Comparison of ENCODE assay signal across 19 cellular contexts in the genomic region with DNA sequence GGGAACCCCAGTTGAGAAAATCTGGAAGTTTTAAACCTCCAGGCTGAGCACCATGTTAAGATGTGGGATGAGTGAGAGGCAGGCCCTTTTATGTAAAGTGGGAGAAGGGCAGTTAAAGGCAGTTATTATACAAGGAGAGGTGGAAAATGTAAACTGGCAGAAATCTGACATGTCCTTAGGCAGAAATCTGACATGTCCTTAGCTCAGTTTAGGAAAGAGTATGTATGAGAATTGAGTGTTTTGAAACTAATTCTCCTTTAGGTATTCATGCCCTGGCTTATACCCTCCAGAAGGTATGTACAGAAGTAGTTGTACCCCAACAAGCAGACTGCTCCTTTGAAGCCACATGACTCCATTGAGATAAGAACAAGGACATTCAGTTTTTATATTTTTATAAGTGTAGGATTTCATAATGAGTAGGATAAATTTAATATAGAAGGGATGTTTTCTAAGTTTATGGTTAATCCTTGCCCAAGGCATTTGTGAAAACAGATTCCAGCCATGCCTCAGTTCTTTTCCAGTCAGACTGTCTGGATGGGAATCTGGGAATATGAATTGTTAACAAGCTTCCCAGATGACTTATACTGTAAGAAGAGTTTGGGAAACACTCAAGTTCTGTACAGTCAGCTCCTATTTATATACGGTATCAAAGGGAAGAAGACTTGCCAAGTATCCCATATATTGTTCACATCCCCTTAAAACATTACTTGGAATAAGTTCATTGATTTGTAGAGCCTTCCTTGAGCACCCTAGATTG.
DNase-seq lines count a peak whose midpoint lies in the region; ATAC-seq, FAIRE-seq and TF ChIP-seq lines count a peak whose summit lies in the region.
"Had no signal": no experiment of that assay in that cellular context is flagged by ENCODE, and none has a peak within 500 bp of the region (broad histone marks: within the 10 kb centered on the region; RNA-seq: fewer than 3 reads in every experiment).

No MANE protein-coding gene starts in this region.

- no peaks in the 10 kb centered on the region for H3K9me3 Mint-ChIP-seq in CD4-positive, CD25-positive, alpha-beta regulatory T cell
- H3K9me3 Mint-ChIP-seq in chondrocyte (ENCODE audit: low read depth): no peaks in the 10 kb centered on the region
- H3K9me3 Mint-ChIP-seq: activated CD4-positive, alpha-beta memory T cell treated with anti-CD3 and anti-CD28 coated beads, Interleukin-2, amount 10 ng/mL, durations not matched to agents 7 days and 5 days; activated T-helper 2 cell treated with anti-CD3 and anti-CD28 coated beads, Interferon-gamma antibody, Interleukin-2, Interleukin-4, amounts not matched to agents 10 μg/mL and 5 μg/mL and 100 μg/mL, durations not matched to agents 14 hours and 24 hours and 36 hours had no signal

- peaks cover 0 to 8% (median 6%) of the 10 kb centered on the region in 4 donors for H3K4me1 Mint-ChIP-seq in CD4-positive, CD25-positive, alpha-beta regulatory T cell
- H3K4me1 Mint-ChIP-seq in chondrocyte (ENCODE audit: low read depth): peaks cover 47% of the 10 kb centered on the region

- H3K4me2 ChIP-seq in GM23248 (ENCODE audit: unreplicated experiment) (peak overlapping the region; percentile 32), osteoblast (ENCODE audit: insufficient read depth, low read length) (peak overlapping the region; percentile 28)

- peaks cover 48% of the 10 kb centered on the region for H3K36me3 ChIP-seq in CD4-positive, CD25-positive, alpha-beta regulatory T cell (ENCODE audit: control insufficient read depth, insufficient read depth, low read length)
- no peaks in the 10 kb centered on the region; the same call in 1 of the 2 replicates for H3K36me3 ChIP-seq in GM23248 (ENCODE audit: low read depth)
- peaks cover 5% of the 10 kb centered on the region for H3K36me3 ChIP-seq in osteoblast (ENCODE audit: insufficient read depth, low read length)

- H3F3A ChIP-seq in GM23248 (ENCODE audit: insufficient read depth): peaks cover 23% of the 10 kb centered on the region

- H3K4me3 ChIP-seq in CD4-positive, CD25-positive, alpha-beta regulatory T cell (ENCODE audit: low read depth, low read length): no peak overlapping the region
- H3K4me3 ChIP-seq in GM23248 (no peak overlapping the region), osteoblast (ENCODE audit: insufficient read depth, low read length) (no peak overlapping the region)

- H3K4me3 Mint-ChIP-seq in CD4-positive, CD25-positive, alpha-beta regulatory T cell: no peak overlapping the region
- H3K4me3 Mint-ChIP-seq in chondrocyte (ENCODE audit: unreplicated experiment): no peak overlapping the region
- H3K4me3 Mint-ChIP-seq: activated CD4-positive, alpha-beta memory T cell treated with anti-CD3 and anti-CD28 coated beads, Interleukin-2, amount 10 ng/mL, durations not matched to agents 7 days and 5 days had no signal

- H2AFZ ChIP-seq in GM23248: no peak overlapping the region
- H2AFZ ChIP-seq in osteoblast (ENCODE audit: low read length): no peak overlapping the region

- H3K27ac ChIP-seq in CD4-positive, CD25-positive, alpha-beta regulatory T cell (ENCODE audit: insufficient read depth, low read length, poor library complexity, severe bottlenecking): no peak overlapping the region
- H3K27ac ChIP-seq in GM23248: peak overlapping the region; percentile 79
- H3K27ac ChIP-seq in osteoblast (ENCODE audit: low read depth, low read length): peak overlapping the region; percentile 96
- H3K27ac ChIP-seq: C4-2B had no signal

- ATAC-seq in CD4-positive, CD25-positive, alpha-beta regulatory T cell (ENCODE audit: low read depth in 2 of 2): no peak
- ATAC-seq: sciatic nerve had no signal

- in situ Hi-C loops in GM23248 (cut with MboI): no loop called here

- no peaks in the 10 kb centered on the region for H3K27me3 ChIP-seq in CD4-positive, CD25-positive, alpha-beta regulatory T cell (ENCODE audit: control insufficient read depth, insufficient read depth, low read length)
- H3K27me3 ChIP-seq in GM23248 (replicated peaks; ENCODE audit: insufficient read depth) (no peaks in the 10 kb centered on the region), osteoblast (ENCODE audit: insufficient read depth, low read length) (no peaks in the 10 kb centered on the region)

- no peaks in the 10 kb centered on the region for H3K9me3 ChIP-seq in CD4-positive, CD25-positive, alpha-beta regulatory T cell (ENCODE audit: control insufficient read depth in 2 of 2, low read length in 2 of 2)
- H3K9me3 ChIP-seq in GM23248 (ENCODE audit: low read depth) (no peaks in the 10 kb centered on the region), osteoblast (ENCODE audit: low read depth, low read length) (no peaks in the 10 kb centered on the region)

- H3K36me3 Mint-ChIP-seq in CD4-positive, CD25-positive, alpha-beta regulatory T cell: peaks cover 21% of the 10 kb centered on the region
- peaks cover 1% of the 10 kb centered on the region for H3K36me3 Mint-ChIP-seq in chondrocyte (ENCODE audit: low read depth)

- no peaks in the 10 kb centered on the region for H3K4me1 ChIP-seq in CD4-positive, CD25-positive, alpha-beta regulatory T cell (ENCODE audit: control insufficient read depth, insufficient read depth, low read length, poor library complexity, severe bottlenecking)
- H3K4me1 ChIP-seq in GM23248 (ENCODE audit: insufficient read depth): peaks cover 34% of the 10 kb centered on the region
- H3K4me1 ChIP-seq in osteoblast (ENCODE audit: insufficient read depth, low read length): peaks cover 32% of the 10 kb centered on the region

- no peaks in the 10 kb centered on the region for H4K20me1 ChIP-seq in GM23248 (ENCODE audit: insufficient read depth)
- H4K20me1 ChIP-seq in osteoblast (ENCODE audit: insufficient read depth, low read length): no peaks in the 10 kb centered on the region

- peak overlapping the region in 2 of 3 donors; percentile 16 to 50 for H3K27ac Mint-ChIP-seq in CD4-positive, CD25-positive, alpha-beta regulatory T cell
- H3K27ac Mint-ChIP-seq in chondrocyte (ENCODE audit: unreplicated experiment): peak overlapping the region; percentile 81
- H3K27ac Mint-ChIP-seq: activated CD4-positive, alpha-beta memory T cell treated with anti-CD3 and anti-CD28 coated beads, Interleukin-2, amount 10 ng/mL, durations not matched to agents 7 days and 5 days; activated T-helper 2 cell treated with anti-CD3 and anti-CD28 coated beads, Interferon-gamma antibody, Interleukin-2, Interleukin-4, amounts not matched to agents 10 μg/mL and 5 μg/mL and 100 μg/mL, durations not matched to agents 14 hours and 24 hours and 36 hours had no signal

- no peaks in the 10 kb centered on the region for H3K27me3 Mint-ChIP-seq in CD4-positive, CD25-positive, alpha-beta regulatory T cell
- H3K27me3 Mint-ChIP-seq in chondrocyte (ENCODE audit: low read depth): no peaks in the 10 kb centered on the region
- H3K27me3 Mint-ChIP-seq: activated CD4-positive, alpha-beta memory T cell treated with anti-CD3 and anti-CD28 coated beads, Interleukin-2, amount 10 ng/mL, durations not matched to agents 7 days and 5 days had no signal

- peak overlapping the region; percentile 9; the same call in 1 of the 2 replicates for H3K9ac ChIP-seq in GM23248

- TF ChIP-seq CTCF in chondrocyte (IDR thresholded peaks at IDR 0.05) (no peak), osteoblast (IDR thresholded peaks at IDR 0.05; ENCODE audit: extremely low read depth, low read depth, low read length) (no peak), GM10248 (IDR thresholded peaks at IDR 0.05; ENCODE audit: control extremely low read depth, extremely low read depth, low read depth, missing control alignments) (no peak)

- H3K79me2 ChIP-seq in GM23248 (ENCODE audit: insufficient read depth) (peaks cover 12% of the 10 kb centered on the region), osteoblast (ENCODE audit: insufficient read depth, low read length) (peaks cover 10% of the 10 kb centered on the region)

- POLR2A ChIA-PET in GM10248 (lab: Yijun Ruan, JAX): no interaction called here

- no peak for DNase-seq in CD4-positive, CD25-positive, alpha-beta regulatory T cell
- DNase-seq in GM23248 (peak; percentile 62), chondrocyte (ENCODE audit: low spot score) (no peak), osteoblast (ENCODE audit: insufficient read length, low spot score, missing footprints) (peak; percentile 58), AML-193 (lab: John Stamatoyannopoulos, UW) (no peak), GM10248 (ENCODE audit: extremely low spot score) (no peak), frontal cortex (ENCODE audit: low spot score in 2 of 2) (no peak)
- DNase-seq: activated CD4-positive, alpha-beta memory T cell treated with anti-CD3 and anti-CD28 coated beads, Interleukin-2, amount 10 ng/mL, durations not matched to agents 7 days and 5 days; dermis blood vessel endothelial cell; DMS79 treated with DMSO at 0.1 percent for 48 hours; hypothalamus; kidney glomerular epithelial cell; midbrain; NCI-H2029 treated with DMSO at 0.1 percent for 48 hours; NCI-H524 treated with DMSO at 0.1 percent for 48 hours had no signal

- FAIRE-seq in frontal cortex (lab: Jason Lieb, UNC): no peak
- FAIRE-seq: TTC549 had no signal

- WGBS in GM23248 (ENCODE audit: low coverage in 1 of 2, low lambda C conversion rate in 2 of 2, missing lambda C conversion rate in 2 of 2), 2 experiments: 11 to 27% methylated on average over 1 of the region's 1 CpG

- H3K9me2 ChIP-seq in GM23248 (ENCODE audit: insufficient read depth): no peaks in the 10 kb centered on the region

- CTCF ChIA-PET in GM10248 (lab: Yijun Ruan, JAX): interaction anchor here (1.1 to 1.5 kb wide), 3 partner anchors 12 to 20 kb away, joined by 3 to 5 read pairs (median 3); no protein-coding TSS in a partner anchor

Comparison
In these comparisons a context has a peak if more than half of its experiments do, and no peak if none do; other contexts are left out.
1. DNase-seq: peak in GM23248 (single experiment) and osteoblast (single experiment); none in CD4-positive, CD25-positive, alpha-beta regulatory T cell (0 of 3), chondrocyte (single experiment), AML-193 (0 of 2), GM10248 (single experiment) and frontal cortex (0 of 2).